17 cellular contexts compared by ENCODE assay signal in genomic region chr14:77469041-77469440, GRCh38. TPM values are rescaled to one million over a fixed set of nuclear protein-coding genes. Genes with fewer than 3 reads are reported as not detected.
"Had no signal": no experiment of that assay in that cellular context is flagged by ENCODE, and none has a peak within 500 bp of the region (broad histone marks: within the 10 kb centered on the region; RNA-seq: fewer than 3 reads in every experiment).

No MANE protein-coding gene starts in this region.

- H3K9me3 Mint-ChIP-seq: activated naive CD4-positive, alpha-beta T cell treated with anti-CD3 and anti-CD28 coated beads, Interleukin-2, amount 10 ng/mL, durations not matched to agents 7 days and 5 days; effector memory CD8-positive, alpha-beta T cell; memory B cell; naive thymus-derived CD8-positive, alpha-beta T cell; stimulated activated naive B cell treated with anti-CD40 and anti-IgM and Interleukin-4, amounts not matched to agents 10 μg/mL and 1 μg/mL and 100 μg/mL, for 72 hours; T-helper 2 cell treated with Interferon-gamma antibody and Interleukin-4, amounts not matched to agents 5 μg/mL and 100 μg/mL, for 36 hours had no signal

- H3K4me1 Mint-ChIP-seq: activated naive CD4-positive, alpha-beta T cell treated with anti-CD3 and anti-CD28 coated beads, Interleukin-2, amount 10 ng/mL, durations not matched to agents 7 days and 5 days; memory B cell; naive thymus-derived CD8-positive, alpha-beta T cell; stimulated activated naive B cell treated with anti-CD40 and anti-IgM and Interleukin-4, amounts not matched to agents 10 μg/mL and 1 μg/mL and 100 μg/mL, for 72 hours had no signal

- H3K27me3 Mint-ChIP-seq: effector memory CD8-positive, alpha-beta T cell; memory B cell; stimulated activated naive B cell treated with anti-CD40 and anti-IgM and Interleukin-4, amounts not matched to agents 10 μg/mL and 1 μg/mL and 100 μg/mL, for 72 hours had no signal

- FAIRE-seq: keratinocyte had no signal

- H3K4me1 ChIP-seq: left ventricle myocardium inferior, thyroid gland had no signal

- DNase-seq: activated naive CD4-positive, alpha-beta T cell treated with anti-CD3 and anti-CD28 coated beads, Interleukin-2, amount 10 ng/mL, durations not matched to agents 7 days and 5 days; activated T-cell treated with anti-CD3 and anti-CD28 coated beads for 4 hours; amygdala; brain microvascular endothelial cell; dermis blood vessel endothelial cell; effector memory CD8-positive, alpha-beta T cell; left ventricle myocardium inferior; naive thymus-derived CD8-positive, alpha-beta T cell; retina; stimulated activated CD4-positive, alpha-beta T cell treated with anti-CD3 and anti-CD28 coated beads, Interleukin-15, amount 100 ng/mL, for 24 hours; stimulated activated CD4-positive, alpha-beta T cell treated with anti-CD3 and anti-CD28 coated beads, Interleukin-4, amount 100 ng/mL, for 1 hour; stimulated activated naive B cell treated with anti-CD40 and anti-IgM and Interleukin-4, amounts not matched to agents 10 μg/mL and 1 μg/mL and 100 μg/mL, for 72 hours; thyroid gland had no signal

- H3K27ac ChIP-seq: brain microvascular endothelial cell, left ventricle myocardium inferior, thyroid gland had no signal

- H3K27me3 ChIP-seq: brain microvascular endothelial cell, thyroid gland had no signal

- H3K4me3 Mint-ChIP-seq: activated naive CD4-positive, alpha-beta T cell treated with anti-CD3 and anti-CD28 coated beads, Interleukin-2, amount 10 ng/mL, durations not matched to agents 7 days and 5 days; effector memory CD8-positive, alpha-beta T cell; memory B cell; naive thymus-derived CD8-positive, alpha-beta T cell; stimulated activated naive B cell treated with anti-CD40 and anti-IgM and Interleukin-4, amounts not matched to agents 10 μg/mL and 1 μg/mL and 100 μg/mL, for 72 hours; T-helper 2 cell treated with Interferon-gamma antibody and Interleukin-4, amounts not matched to agents 5 μg/mL and 100 μg/mL, for 36 hours had no signal

- H3K27ac Mint-ChIP-seq: activated naive CD4-positive, alpha-beta T cell treated with anti-CD3 and anti-CD28 coated beads, Interleukin-2, amount 10 ng/mL, durations not matched to agents 7 days and 5 days; effector memory CD8-positive, alpha-beta T cell; memory B cell; stimulated activated naive B cell treated with anti-CD40 and anti-IgM and Interleukin-4, amounts not matched to agents 10 μg/mL and 1 μg/mL and 100 μg/mL, for 72 hours; T-helper 2 cell treated with Interferon-gamma antibody and Interleukin-4, amounts not matched to agents 5 μg/mL and 100 μg/mL, for 36 hours had no signal

- ATAC-seq: effector memory CD8-positive, alpha-beta T cell; naive thymus-derived CD8-positive, alpha-beta T cell; stimulated activated naive B cell treated with anti-CD40 and anti-IgM and Interleukin-4, amounts not matched to agents 10 μg/mL and 1 μg/mL and 100 μg/mL, for 72 hours had no signal

- H3K4me3 ChIP-seq: left ventricle myocardium inferior, thyroid gland had no signal

- H3K9me3 ChIP-seq: left ventricle myocardium inferior, thyroid gland had no signal

RNA-seq across cellular contexts. Expression of gene ISM2, which starts 29.6 kb away (rescaled TPM):
- total RNA-seq: left ventricle myocardium inferior; naive thymus-derived CD8-positive, alpha-beta T cell; skeletal muscle tissue; thyroid gland had no signal
- polyA plus RNA-seq: naive thymus-derived CD8-positive, alpha-beta T cell had no signal
